In the genomic region with DNA sequence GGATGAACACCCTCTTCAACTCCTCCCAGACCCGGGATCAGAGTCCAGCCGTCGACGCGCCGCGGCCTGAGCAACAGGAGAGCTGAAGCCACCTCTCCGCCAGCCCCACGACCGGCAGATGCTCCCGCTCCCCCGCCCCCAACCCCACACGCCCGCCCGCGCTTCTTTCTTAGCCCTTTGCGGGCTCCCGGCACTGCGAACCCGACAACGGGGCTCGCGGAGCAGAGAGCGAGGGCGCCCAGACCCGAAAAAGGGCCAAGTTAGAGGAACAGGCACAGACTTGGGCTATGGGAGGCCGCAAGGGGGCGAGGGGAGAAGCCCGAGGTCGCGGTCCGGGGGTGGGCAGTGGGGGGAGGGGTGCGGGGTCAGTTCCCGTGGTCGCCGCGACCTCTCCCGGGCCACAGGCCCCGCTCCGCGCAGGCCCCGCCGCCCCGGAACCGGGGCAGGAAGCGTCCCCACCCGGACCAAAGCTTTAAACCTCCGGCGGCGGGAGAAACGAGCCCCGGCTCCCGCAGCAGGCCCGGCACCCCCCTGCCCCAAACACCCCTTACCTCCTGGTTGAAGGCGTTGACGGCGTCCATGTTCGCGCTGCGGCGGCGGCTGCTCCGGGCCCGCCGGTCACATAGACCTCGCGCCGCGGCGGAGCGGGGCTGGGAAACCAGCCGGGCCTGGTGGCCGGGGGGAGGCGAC, we compare ENCODE assay signal across 8 cellular contexts. TPM values are rescaled to one million over a fixed set of nuclear protein-coding genes. Genes with fewer than 3 reads are reported as not detected.
DNase-seq lines count a peak whose midpoint lies in the region; ATAC-seq lines count a peak whose summit lies in the region.

No MANE protein-coding gene starts in this region.

- H2BK120ac ChIP-seq in mesenchymal stem cell (ENCODE audit: low read depth, low read length) = peak overlapping the region; percentile 86

- H2BK15ac ChIP-seq in mesenchymal stem cell (ENCODE audit: low read depth, poor library complexity, severe bottlenecking) = peak overlapping the region; percentile 87

- peak; percentile 18 for ATAC-seq in GM21576 (IDR thresholded peaks at IDR 0.05; ENCODE audit: unreplicated experiment)

- H3K4me3 ChIP-seq in Karpas-422 (ENCODE audit: low read length) = peak overlapping the region; percentile 89
- peak overlapping the region; percentile 84 to 89 for H3K4me3 ChIP-seq in duodenal mucosa (ENCODE audit: low read depth in 1 of 2, low read length in 2 of 2)
- H3K4me3 ChIP-seq in mesenchymal stem cell (ENCODE audit: insufficient read depth in 1 of 2, low read depth in 1 of 2, low read length in 2 of 2) = peak overlapping the region; percentile 88 to 99

- peak overlapping the region; percentile 74 for H4K8ac ChIP-seq in mesenchymal stem cell (ENCODE audit: low read length)

- H3K27me3 ChIP-seq in Karpas-422 (ENCODE audit: low read length) (no peaks in the 10 kb centered on the region), duodenal mucosa (ENCODE audit: control insufficient read depth in 1 of 2, insufficient read depth in 2 of 2, low read length in 2 of 2) (no peaks in the 10 kb centered on the region), mesenchymal stem cell (ENCODE audit: control insufficient read depth in 1 of 2, insufficient read depth in 1 of 2, low read length in 2 of 2) (no peaks in the 10 kb centered on the region)

- H3K18ac ChIP-seq in mesenchymal stem cell (ENCODE audit: low read depth in 1 of 2, low read length in 2 of 2) = peak overlapping the region; percentile 91 to 95

- peaks cover 37% of the 10 kb centered on the region for H4K20me1 ChIP-seq in Karpas-422 (ENCODE audit: insufficient read depth, low read depth, low read length)

- peaks cover 56% of the 10 kb centered on the region for H3K79me2 ChIP-seq in Karpas-422 (ENCODE audit: low read length)

- peak overlapping the region; percentile 34 for H4K91ac ChIP-seq in mesenchymal stem cell (ENCODE audit: low read length)

- H3K4ac ChIP-seq in mesenchymal stem cell (ENCODE audit: low read depth in 1 of 2, low read length in 2 of 2) = peak overlapping the region in 1 of 2 experiments; percentile 96

- H3K23ac ChIP-seq in mesenchymal stem cell (ENCODE audit: low read length in 2 of 2) = peak overlapping the region in 1 of 2 experiments; percentile 99

- H3K14ac ChIP-seq in mesenchymal stem cell (ENCODE audit: low read length in 2 of 2) = peak overlapping the region; percentile 72 to 86

- H3K4me2 ChIP-seq in Karpas-422 (ENCODE audit: low read depth, low read length, poor library complexity, severe bottlenecking) = peak overlapping the region; percentile 95
- peak overlapping the region; percentile 76 for H3K4me2 ChIP-seq in mesenchymal stem cell (ENCODE audit: low read length, poor library complexity, severe bottlenecking)

- peak overlapping the region; percentile 87 for H3K27ac ChIP-seq in Karpas-422 (ENCODE audit: low read length)
- H3K27ac ChIP-seq in duodenal mucosa (ENCODE audit: low read depth, low read length) = peak overlapping the region; percentile 90
- peak overlapping the region; percentile 42 for H3K27ac ChIP-seq in mesenchymal stem cell (ENCODE audit: low read length, poor library complexity, severe bottlenecking)

- peak overlapping the region in 1 of 2 experiments; percentile 73 for H2BK12ac ChIP-seq in mesenchymal stem cell (ENCODE audit: low read length in 2 of 2)

- H3K4me1 ChIP-seq in Karpas-422 (ENCODE audit: low read length) (peaks cover 48% of the 10 kb centered on the region), duodenal mucosa (ENCODE audit: control insufficient read depth in 1 of 2, insufficient read depth in 2 of 2, low read length in 2 of 2) (peaks cover 36 to 39% of the 10 kb centered on the region in 2 donors), mesenchymal stem cell (ENCODE audit: control insufficient read depth, insufficient read depth, low read depth, low read length) (peaks cover 7% of the 10 kb centered on the region)

- DNase-seq in ELR (ENCODE audit: low read depth) (peak; percentile 48), Karpas-422 (peak; percentile 79), mesenchymal stem cell (no peak), A172 (ENCODE audit: low spot score) (no peak)
- peak; percentile 25 to 32 for DNase-seq in activated CD4-positive, alpha-beta T cell treated with anti-CD3 and anti-CD28 coated beads, Interleukin-2, amount 50 U/mL, for 24 hours (ENCODE audit: low read depth in 1 of 2, low spot score in 1 of 2)
- DNase-seq in stimulated activated CD8-positive, alpha-beta memory T cell treated with anti-CD3 and anti-CD28 coated beads, Interleukin-2, amount 100 ng/mL, for 1 hour (ENCODE audit: low read depth in 2 of 2) = peak; percentile 1 to 26

- H3K9me2 ChIP-seq in Karpas-422 (replicated peaks; ENCODE audit: insufficient read depth, low read length) = no peaks in the 10 kb centered on the region

- peaks cover 5% of the 10 kb centered on the region for H3K79me1 ChIP-seq in mesenchymal stem cell (replicated peaks; ENCODE audit: low read length, poor library complexity, severe bottlenecking)

- H2AK5ac ChIP-seq in mesenchymal stem cell (ENCODE audit: low read length, severe bottlenecking) = no peak overlapping the region

- H2AFZ ChIP-seq in Karpas-422 (ENCODE audit: low read length) (peak overlapping the region; percentile 27; the same call in 1 of the 2 replicates), mesenchymal stem cell (ENCODE audit: low read depth, low read length) (peak overlapping the region; percentile 60)

- H3K9ac ChIP-seq in Karpas-422 (ENCODE audit: low read length) = peak overlapping the region; percentile 99
- peak overlapping the region; percentile 85 to 89 for H3K9ac ChIP-seq in duodenal mucosa (ENCODE audit: low read depth in 1 of 2, low read length in 2 of 2)
- H3K9ac ChIP-seq in mesenchymal stem cell (ENCODE audit: low read length) = peak overlapping the region; percentile 90

- H3K9me3 ChIP-seq in Karpas-422 (ENCODE audit: low read length) = no peaks in the 10 kb centered on the region
- no peaks in the 10 kb centered on the region for H3K9me3 ChIP-seq in duodenal mucosa (ENCODE audit: control insufficient read depth in 1 of 2, low read length in 2 of 2)
- H3K9me3 ChIP-seq in mesenchymal stem cell (ENCODE audit: control insufficient read depth, low read length) = no peaks in the 10 kb centered on the region

- under 1% methylated on average over 37 of the region's 74 CpGs for WGBS in mesenchymal stem cell

- H3K36me3 ChIP-seq in Karpas-422 (ENCODE audit: insufficient read depth, low read length) (peaks cover 20% of the 10 kb centered on the region; the same call in 1 of the 2 replicates), duodenal mucosa (ENCODE audit: control insufficient read depth in 1 of 2, insufficient read depth in 2 of 2, low read length in 2 of 2) (no peaks in the 10 kb centered on the region), mesenchymal stem cell (ENCODE audit: control insufficient read depth in 1 of 2, insufficient read depth in 2 of 2, low read depth in 1 of 2, low read length in 2 of 2) (peaks cover 2 to 5% of the 10 kb centered on the region in 2 experiments)

- peak overlapping the region; percentile 91 for H2BK5ac ChIP-seq in mesenchymal stem cell (ENCODE audit: low read depth, low read length, poor library complexity, severe bottlenecking)

RNA-seq across cellular contexts. Expression of a gene that starts 0.7 kb away (rescaled TPM):
- 27.2 and 52.8 TPM in 2 replicates for total RNA-seq in Karpas-422 (2014; rRNA removed; shearing (Covaris generic); ENCODE audit: low replicate concordance)
- polyA plus RNA-seq in mesenchymal stem cell (2013, experiment 1 of 2) = 22.2 TPM
- polyA plus RNA-seq in mesenchymal stem cell (2013, experiment 2 of 2) = 21.4 TPM
- 3.9 and 5.7 TPM in 2 replicates for total RNA-seq in A172 (2014; rRNA removed; shearing (Covaris generic))

Comparison
In these comparisons a context has a peak if more than half of its experiments do, and no peak if none do; other contexts are left out.
1. DNase-seq: peak in ELR (single experiment), Karpas-422 (single experiment), activated CD4-positive, alpha-beta T cell treated with anti-CD3 and anti-CD28 coated beads, Interleukin-2, amount 50 U/mL, for 24 hours (2 of 2) and stimulated activated CD8-positive, alpha-beta memory T cell treated with anti-CD3 and anti-CD28 coated beads, Interleukin-2, amount 100 ng/mL, for 1 hour (2 of 2); none in mesenchymal stem cell (single experiment) and A172 (single experiment).
2. Peak in every context shown above with its lines, with median percentiles within 50 percentile points of each other: H3K27ac ChIP-seq, H3K4me3 ChIP-seq and H3K9ac ChIP-seq.